In genomic region chr10:48289652-48290238, GRCh38 we compare ENCODE assay signal across 8 cellular contexts. TPM values are rescaled to one million over a fixed set of nuclear protein-coding genes. Genes with fewer than 3 reads are reported as not detected.
DNase-seq lines count a peak whose midpoint lies in the region; ATAC-seq and TF ChIP-seq lines count a peak whose summit lies in the region.

No MANE protein-coding gene starts in this region.

- TF ChIP-seq CTCF in GM13976 (IDR thresholded peaks at IDR 0.05; ENCODE audit: borderline replicate concordance, control extremely low read depth, extremely low read depth, insufficient read depth, missing control alignments) (peak; percentile 81), SK-N-SH (IDR thresholded peaks at IDR 0.05) (peak; percentile 80), astrocyte of the spinal cord (IDR thresholded peaks at IDR 0.05; ENCODE audit: low read depth, low read length) (peak; percentile 86)

- no peak for TF ChIP-seq EP300 in SK-N-SH (IDR thresholded peaks at IDR 0.05; ENCODE audit: borderline replicate concordance in 1 of 2, low read depth in 1 of 2, low read length in 1 of 2)

- POLR2A ChIA-PET in SK-N-SH (lab: Yijun Ruan, JAX) = no interaction called here

- H3K9me3 ChIP-seq in SK-N-SH = no peaks in the 10 kb centered on the region

- H3F3A ChIP-seq in SK-N-SH (replicated peaks; ENCODE audit: insufficient read depth) = no peaks in the 10 kb centered on the region

- 37% methylated on average over 5 of the region's 8 CpGs for WGBS in SK-N-SH (ENCODE audit: low lambda C conversion rate)

- peak; percentile 3 to 20 for DNase-seq in AML-193 (lab: John Stamatoyannopoulos, UW)
- DNase-seq in GM13976 (ENCODE audit: low spot score) = peak; percentile 57
- DNase-seq in HK-2 (ENCODE audit: unreplicated experiment) = peak; percentile 53
- DNase-seq in SK-N-SH = peak; percentile 73
- DNase-seq in astrocyte of the spinal cord (ENCODE audit: low read depth, low spot score) = peak; percentile 30
- DNase-seq in iPS-NIHi11 (ENCODE audit: low spot score) = peak; percentile 75
- DNase-seq in stimulated activated CD4-positive, alpha-beta T cell treated with anti-CD3 and anti-CD28 coated beads, Interleukin-2, amount 100 ng/mL, for 24 hours = peak; percentile 56 to 60

- CTCF ChIA-PET in SK-N-SH (lab: Yijun Ruan, JAX) = interaction anchor here (0.6 to 1.6 kb wide), 19 partner anchors 9 to 256 kb away, joined by 3 to 6 read pairs (median 3); partner anchors contain the start of gene FRMPD2

- H3K9me2 ChIP-seq in SK-N-SH = no peaks in the 10 kb centered on the region

- H3K79me2 ChIP-seq in SK-N-SH (ENCODE audit: insufficient read depth) = no peaks in the 10 kb centered on the region

- in situ Hi-C loops in GM13976 (cut with MboI; ENCODE audit: low sequenced_read_pairs, unreplicated experiment) (no loop called here), astrocyte of the spinal cord (cut with HindIII; ENCODE audit: low sequenced_read_pairs) (no loop called here)

- H3K4me1 ChIP-seq in SK-N-SH (ENCODE audit: control insufficient read depth in 1 of 2, insufficient read depth in 2 of 2, low read depth in 1 of 2, low read length in 1 of 2) = peaks cover 0 to 20% of the 10 kb centered on the region in 2 experiments; a peak in 1 of 4 replicates

- no peak overlapping the region for H3K27ac ChIP-seq in SK-N-SH (ENCODE audit: low read depth in 2 of 2, low read length in 1 of 2)

- H3K9ac ChIP-seq in SK-N-SH = no peak overlapping the region

- TF ChIP-seq RAD21 in SK-N-SH (IDR thresholded peaks at IDR 0.05; ENCODE audit: low read length) = peak; percentile 75

- H3K4me3 ChIP-seq in SK-N-SH (ENCODE audit: low read depth in 2 of 2, low read length in 1 of 2) (peak overlapping the region in 1 of 2 experiments; percentile 48; a peak in 1 of 4 replicates), astrocyte of the spinal cord (ENCODE audit: low read depth, low read length) (no peak overlapping the region)

- no peak for ATAC-seq in GM19035 (IDR thresholded peaks at IDR 0.05; ENCODE audit: unreplicated experiment)

- no peaks in the 10 kb centered on the region for H3K36me3 ChIP-seq in SK-N-SH (replicated peaks in 1 of 2; ENCODE audit: control insufficient read depth in 1 of 2, insufficient read depth in 2 of 2, low read length in 1 of 2)

- no peaks in the 10 kb centered on the region for H4K20me1 ChIP-seq in SK-N-SH (ENCODE audit: insufficient read depth)

- H2AFZ ChIP-seq in SK-N-SH (ENCODE audit: low read depth) = peak overlapping the region; percentile 83

- no peaks in the 10 kb centered on the region; the same call in 1 of the 2 replicates for H3K27me3 ChIP-seq in SK-N-SH (ENCODE audit: insufficient read depth)

- H3K4me2 ChIP-seq in SK-N-SH = no peak overlapping the region

TF ChIP-seq in SK-N-SH, 30 proteins besides CTCF, POLR2A, EP300 and RAD21:
- TF ChIP-seq POLR2AphosphoS5 (IDR thresholded peaks at IDR 0.05; ENCODE audit: low read depth, low read length) = no peak
- peak; percentile 84 for TF ChIP-seq SMC3 (IDR thresholded peaks at IDR 0.05; ENCODE audit: low read depth, low read length)

RNA-seq across cellular contexts. Expression of gene FRMPD2, which starts 15.2 kb away (rescaled TPM):
- polyA plus RNA-seq in SK-N-SH (2012; rRNA removed) = 0.02 TPM in 2 replicates
- polyA plus RNA-seq in SK-N-SH (2012; cell fraction: cytosol; rRNA removed) = 0.04 TPM in 2 replicates
- polyA plus RNA-seq in SK-N-SH (2012; cell fraction: nucleus; rRNA removed) = 0.06 TPM in 1 of 2 replicates, not detected in the other

RNA-seq across cellular contexts. Expression of gene MAPK8, which starts 16.7 kb away (rescaled TPM):
- 26.4 and 33.6 TPM in 2 replicates for polyA plus RNA-seq in SK-N-SH (2012; rRNA removed)
- 37.6 and 40.8 TPM in 2 replicates for polyA plus RNA-seq in SK-N-SH (2012; cell fraction: cytosol; rRNA removed)
- 31.0 and 49.9 TPM in 2 replicates for polyA plus RNA-seq in SK-N-SH (2012; cell fraction: nucleus; rRNA removed)

Comparison
In these comparisons a context has a peak if more than half of its experiments do, and no peak if none do; other contexts are left out.
1. DNase-seq: peak in every context shown above with its lines; median percentile 75 in iPS-NIHi11; 73 in SK-N-SH; 58 in stimulated activated CD4-positive, alpha-beta T cell treated with anti-CD3 and anti-CD28 coated beads, Interleukin-2, amount 100 ng/mL, for 24 hours; 57 in GM13976; 53 in HK-2; 30 in astrocyte of the spinal cord; 12 in AML-193.